In the genomic region with DNA sequence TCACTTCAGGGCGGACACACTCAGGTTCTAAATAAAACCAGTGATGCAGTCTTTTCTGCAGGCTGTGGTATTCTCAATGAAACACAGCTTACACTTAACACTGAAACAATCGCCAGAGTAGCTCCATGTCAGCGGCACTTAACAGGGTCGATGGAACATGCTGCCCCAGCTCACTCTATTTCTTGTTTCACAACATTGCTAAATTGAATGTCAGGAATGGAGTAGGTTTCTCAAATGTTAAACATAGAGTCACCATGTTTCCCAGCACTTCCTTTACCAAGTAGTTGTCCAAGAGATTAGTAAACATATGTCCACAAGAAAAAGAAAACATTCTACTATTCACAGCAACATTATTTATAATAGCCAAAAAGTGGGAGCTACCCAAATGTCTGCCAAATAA, we compare ENCODE assay signal across 17 cellular contexts.
"Had no signal": no experiment of that assay in that cellular context is flagged by ENCODE, and none has a peak within 500 bp of the region (broad histone marks: within the 10 kb centered on the region; RNA-seq: fewer than 3 reads in every experiment).

No MANE protein-coding gene starts in this region.

- ATAC-seq: Panc1 had no signal

- DNase-seq: Kasumi-1, KG1, MM.1S, NCI-H1092 treated with DMSO at 0.1 percent for 48 hours, NCI-H1436, NCI-H187, NCI-H2029, NCI-H2081 treated with DMSO at 0.1 percent for 48 hours, NCI-H226, NCI-H446, NCI-H510A, NCI-H524 treated with DMSO at 0.1 percent for 48 hours, NCI-H69, NCI-H774, SHP77 had no signal

- H3K27ac ChIP-seq: RWPE1 had no signal
